Comparison of ENCODE assay signal across 14 cellular contexts in genomic region chr6:53295176-53295575, GRCh38.
"Had no signal": no experiment of that assay in that cellular context is flagged by ENCODE, and none has a peak within 500 bp of the region (broad histone marks: within the 10 kb centered on the region; RNA-seq: fewer than 3 reads in every experiment).

No MANE protein-coding gene starts in this region.

- H3K27ac Mint-ChIP-seq: activated CD4-positive, alpha-beta memory T cell treated with anti-CD3 and anti-CD28 coated beads, Interleukin-2, amount 10 ng/mL, durations not matched to agents 7 days and 5 days had no signal

- H3K27ac ChIP-seq: ascending aorta, esophagus squamous epithelium, hepatocyte, ovary had no signal

- H3K27me3 Mint-ChIP-seq: activated CD4-positive, alpha-beta memory T cell treated with anti-CD3 and anti-CD28 coated beads, Interleukin-2, amount 10 ng/mL, durations not matched to agents 7 days and 5 days; activated T-helper 17 cell treated with anti-CD3 and anti-CD28 coated beads, Interleukin-2, amount 50 U/mL, for 72 hours had no signal

- H3K4me1 ChIP-seq: ascending aorta had no signal

- ATAC-seq: activated CD4-positive, CD25-positive, alpha-beta regulatory T cell treated with anti-CD3 and anti-CD28 coated beads, Interleukin-2, amount 50 U/mL, for 24 hours; activated T-helper 17 cell treated with anti-CD3 and anti-CD28 coated beads, Interleukin-2, amount 50 U/mL, for 72 hours; left ventricle myocardium superior; stimulated activated naive CD8-positive, alpha-beta T cell treated with anti-CD3 and anti-CD28 coated beads, Interleukin-15, Interleukin-2, amounts not matched to agents 100 U/mL and 50 U/mL, for 24 hours had no signal

- H3K9me3 Mint-ChIP-seq: activated CD4-positive, alpha-beta memory T cell treated with anti-CD3 and anti-CD28 coated beads, Interleukin-2, amount 10 ng/mL, durations not matched to agents 7 days and 5 days; activated T-helper 17 cell treated with anti-CD3 and anti-CD28 coated beads, Interleukin-2, amount 50 U/mL, for 72 hours had no signal

- DNase-seq: activated CD4-positive, alpha-beta memory T cell treated with anti-CD3 and anti-CD28 coated beads, Interleukin-2, amount 10 ng/mL, durations not matched to agents 7 days and 5 days; activated CD8-positive, alpha-beta memory T cell treated with anti-CD3 and anti-CD28 coated beads, Interleukin-2, amount 50 U/mL, for 4 hours; activated naive CD4-positive, alpha-beta T cell treated with anti-CD3 and anti-CD28 coated beads, Interleukin-2, amount 50 U/mL, for 16 hours; esophagus squamous epithelium; left ventricle myocardium superior; ovary; SK-N-SH; stimulated activated CD4-positive, alpha-beta T cell treated with anti-CD3 and anti-CD28 coated beads, Interleukin-12 subunit alpha, Interleukin-12 subunit beta, amount 100 ng/mL, for 4 hours; stimulated activated naive CD8-positive, alpha-beta T cell treated with anti-CD3 and anti-CD28 coated beads, Interleukin-15, Interleukin-2, amounts not matched to agents 100 U/mL and 50 U/mL, for 24 hours; T-helper 2 cell had no signal

- H3K9me3 ChIP-seq: ascending aorta, esophagus squamous epithelium, ovary, SK-N-SH had no signal

- H3K36me3 ChIP-seq: ovary had no signal

- H3K27me3 ChIP-seq: ascending aorta, esophagus squamous epithelium, hepatocyte, ovary had no signal

- H3K4me3 ChIP-seq: ascending aorta, esophagus squamous epithelium, hepatocyte, ovary had no signal

- H3K4me3 Mint-ChIP-seq: activated CD4-positive, alpha-beta memory T cell treated with anti-CD3 and anti-CD28 coated beads, Interleukin-2, amount 10 ng/mL, durations not matched to agents 7 days and 5 days had no signal
